13 cellular contexts compared by ENCODE assay signal in genomic region chr1:203555484-203556046, GRCh38.
DNase-seq lines count a peak whose midpoint lies in the region; ATAC-seq and TF ChIP-seq lines count a peak whose summit lies in the region.
"Had no signal": no experiment of that assay in that cellular context is flagged by ENCODE, and none has a peak within 500 bp of the region (broad histone marks: within the 10 kb centered on the region; RNA-seq: fewer than 3 reads in every experiment).

No MANE protein-coding gene starts in this region.

- no peaks in the 10 kb centered on the region for H3K27me3 ChIP-seq in HUES6 (ENCODE audit: control insufficient read depth, insufficient read depth, low read length)
- H3K27me3 ChIP-seq in dorsolateral prefrontal cortex, result no peaks in the 10 kb centered on the region
- H3K27me3 ChIP-seq in mucosa of rectum (ENCODE audit: control insufficient read depth in 2 of 2, insufficient read depth in 2 of 2, low read length in 2 of 2), result no peaks in the 10 kb centered on the region
- H3K27me3 ChIP-seq in stomach smooth muscle (ENCODE audit: control insufficient read depth in 1 of 2, insufficient read depth in 2 of 2, low read length in 2 of 2), result no peaks in the 10 kb centered on the region

- H3K27ac Mint-ChIP-seq in activated CD4-positive, alpha-beta memory T cell treated with anti-CD3 and anti-CD28 coated beads, Interleukin-2, amount 10 ng/mL, durations not matched to agents 7 days and 5 days, result no peak overlapping the region

- no peaks in the 10 kb centered on the region for H3K36me3 Mint-ChIP-seq in activated CD4-positive, alpha-beta memory T cell treated with anti-CD3 and anti-CD28 coated beads, Interleukin-2, amount 10 ng/mL, durations not matched to agents 7 days and 5 days (ENCODE audit: low read depth)

- no peaks in the 10 kb centered on the region for H3K9me3 Mint-ChIP-seq in activated CD4-positive, alpha-beta memory T cell treated with anti-CD3 and anti-CD28 coated beads, Interleukin-2, amount 10 ng/mL, durations not matched to agents 7 days and 5 days

- H3K4me3 ChIP-seq in HUES6 (ENCODE audit: low read depth, low read length) (no peak overlapping the region), dorsolateral prefrontal cortex (no peak overlapping the region), mucosa of rectum (ENCODE audit: low read length in 2 of 2) (no peak overlapping the region), stomach smooth muscle (ENCODE audit: low read length in 2 of 2) (peak overlapping the region; percentile 4 to 59)

- intact Hi-C loops in dorsolateral prefrontal cortex (cut with DNase I), result no loop called here

- peak overlapping the region; percentile 1 for H3K9ac ChIP-seq in HUES6 (ENCODE audit: low read length)
- H3K9ac ChIP-seq in mucosa of rectum (ENCODE audit: low read depth in 1 of 2, low read length in 2 of 2), result no peak overlapping the region
- peak overlapping the region; percentile 53 to 73 for H3K9ac ChIP-seq in stomach smooth muscle (ENCODE audit: low read length in 2 of 2)

- no peak for DNase-seq in dorsolateral prefrontal cortex
- DNase-seq in activated CD4-positive, alpha-beta memory T cell treated with anti-CD3 and anti-CD28 coated beads, Interleukin-2, amount 10 ng/mL, durations not matched to agents 7 days and 5 days, result no peak
- DNase-seq in activated effector memory CD4-positive, alpha-beta T cell treated with Interleukin-2 at 50 U/mL for 16 hours, result no peak
- DNase-seq in NCI-H226, result no peak
- DNase-seq: activated CD4-positive, alpha-beta T cell treated with anti-CD3 and anti-CD28 coated beads, Interleukin-2, amount 50 U/mL, for 48 hours; COR-L47; KG1; NCI-H446 had no signal

- H3K9me3 ChIP-seq in HUES6 (ENCODE audit: control insufficient read depth, insufficient read depth, low read depth, low read length), result no peaks in the 10 kb centered on the region
- H3K9me3 ChIP-seq in mucosa of rectum (ENCODE audit: control insufficient read depth in 2 of 2, low read length in 2 of 2), result no peaks in the 10 kb centered on the region
- no peaks in the 10 kb centered on the region for H3K9me3 ChIP-seq in stomach smooth muscle (ENCODE audit: control insufficient read depth in 2 of 2, low read length in 2 of 2)

- H3K4me1 ChIP-seq in HUES6 (ENCODE audit: control insufficient read depth, insufficient read depth, low read length), result peaks cover 43% of the 10 kb centered on the region
- peaks cover 0 to 4% of the 10 kb centered on the region in 2 donors for H3K4me1 ChIP-seq in mucosa of rectum (ENCODE audit: control insufficient read depth in 2 of 2, insufficient read depth in 2 of 2, low read length in 2 of 2)
- H3K4me1 ChIP-seq in stomach smooth muscle (ENCODE audit: control insufficient read depth, insufficient read depth, low read length), result peaks cover 66% of the 10 kb centered on the region

- CTCF ChIA-PET in activated CD4-positive, alpha-beta memory T cell treated with anti-CD3 and anti-CD28 coated beads, Interleukin-2, amount 10 ng/mL, durations not matched to agents 7 days and 5 days (lab: Charles Lee), result interaction anchor here (0.9 kb wide), 1 partner anchor 67 kb away, joined by 3 read pairs; no protein-coding TSS in a partner anchor

- no peak for TF ChIP-seq CTCF in dorsolateral prefrontal cortex (IDR thresholded peaks at IDR 0.05 in 54 of 56, conservative IDR thresholded peaks at IDR 0.05 in 2 of 56; ENCODE audit: low read depth in 1 of 56, partially characterized antibody in 56 of 56)

- no peak for ATAC-seq in HG02885 (IDR thresholded peaks at IDR 0.05; ENCODE audit: poor library complexity, unreplicated experiment)
- ATAC-seq: esophagus mucosa had no signal

- POLR2A ChIA-PET in activated CD4-positive, alpha-beta memory T cell treated with anti-CD3 and anti-CD28 coated beads, Interleukin-2, amount 10 ng/mL, durations not matched to agents 7 days and 5 days (lab: Charles Lee), result no interaction called here

- H3K4me1 Mint-ChIP-seq in activated CD4-positive, alpha-beta memory T cell treated with anti-CD3 and anti-CD28 coated beads, Interleukin-2, amount 10 ng/mL, durations not matched to agents 7 days and 5 days, result no peaks in the 10 kb centered on the region

- H3K4me3 Mint-ChIP-seq in activated CD4-positive, alpha-beta memory T cell treated with anti-CD3 and anti-CD28 coated beads, Interleukin-2, amount 10 ng/mL, durations not matched to agents 7 days and 5 days, result no peak overlapping the region

- no peaks in the 10 kb centered on the region for H3K36me3 ChIP-seq in HUES6 (ENCODE audit: control insufficient read depth, insufficient read depth, low read length)
- H3K36me3 ChIP-seq in mucosa of rectum (ENCODE audit: control insufficient read depth in 2 of 2, insufficient read depth in 2 of 2, low read length in 2 of 2), result no peaks in the 10 kb centered on the region
- no peaks in the 10 kb centered on the region for H3K36me3 ChIP-seq in stomach smooth muscle (ENCODE audit: control insufficient read depth in 2 of 2, insufficient read depth in 2 of 2, low read length in 2 of 2)

- peaks cover 11% of the 10 kb centered on the region for H3K27me3 Mint-ChIP-seq in activated CD4-positive, alpha-beta memory T cell treated with anti-CD3 and anti-CD28 coated beads, Interleukin-2, amount 10 ng/mL, durations not matched to agents 7 days and 5 days

- H3K27ac ChIP-seq in HUES6 (ENCODE audit: low read depth, low read length), result no peak overlapping the region
- peak overlapping the region in 56 of 59 donors; percentile 3 to 89 (median 77) for H3K27ac ChIP-seq in dorsolateral prefrontal cortex
- peak overlapping the region; percentile 49 to 67 for H3K27ac ChIP-seq in mucosa of rectum (ENCODE audit: low read depth in 2 of 2, low read length in 2 of 2)
- H3K27ac ChIP-seq in stomach smooth muscle (ENCODE audit: low read length), result peak overlapping the region; percentile 96

Comparison
In these comparisons a context has a peak if more than half of its experiments do, and no peak if none do; other contexts are left out.
1. H3K4me3 ChIP-seq: peak in stomach smooth muscle (2 of 2); none in HUES6 (single experiment), dorsolateral prefrontal cortex (0 of 59) and mucosa of rectum (0 of 2).
2. H3K9ac ChIP-seq: peak in HUES6 (single experiment) and stomach smooth muscle (2 of 2); none in mucosa of rectum (0 of 2).